Comparison of ENCODE assay signal across 8 cellular contexts in genomic region chr9:126914458-126915280, GRCh38. TPM values are rescaled to one million over a fixed set of nuclear protein-coding genes. Genes with fewer than 3 reads are reported as not detected.
DNase-seq lines count a peak whose midpoint lies in the region; ATAC-seq and TF ChIP-seq lines count a peak whose summit lies in the region.

TSS of gene RALGPS1 (plus strand) at chr9:126914782. CDS start at chr9:126962290, 47,508 bp downstream.

- peak; percentile 81 for DNase-seq in NCI-H1694 (lab: John Stamatoyannopoulos, UW)
- DNase-seq in T-helper 1 cell = peak; percentile 73 to 92 (median 81)
- DNase-seq in amygdala (lab: John Stamatoyannopoulos, UW) = peak; percentile 47 to 98 (median 92)
- DNase-seq in left ventricle myocardium inferior = peak; percentile 96
- DNase-seq in posterior vena cava (ENCODE audit: low spot score) = peak; percentile 97
- peak; percentile 97 to 98 for DNase-seq in upper lobe of left lung

- ATAC-seq in GM18498 (IDR thresholded peaks at IDR 0.05; ENCODE audit: unreplicated experiment) (peak; percentile 98), HG02885 (IDR thresholded peaks at IDR 0.05; ENCODE audit: poor library complexity, unreplicated experiment) (peak; percentile 96), upper lobe of left lung (ENCODE audit: low FRiP score in 2 of 2) (peak; percentile 98 to 100)

- TF ChIP-seq EP300 in upper lobe of left lung (IDR thresholded peaks at IDR 0.05) = no peak

- intact Hi-C loops in left ventricle myocardium inferior (cut with micrococcal nuclease) (no loop called here), posterior vena cava (cut with DNase I) (no loop called here)

- 0 to 1% methylated on average over 5 to 52 of the region's 105 CpGs for WGBS in upper lobe of left lung, 2 donors

- H3K36me3 ChIP-seq in left ventricle myocardium inferior = no peaks in the 10 kb centered on the region
- H3K36me3 ChIP-seq in upper lobe of left lung = no peaks in the 10 kb centered on the region

- H3K9me3 ChIP-seq in left ventricle myocardium inferior (replicated peaks) (no peaks in the 10 kb centered on the region), upper lobe of left lung (no peaks in the 10 kb centered on the region)

- no peaks in the 10 kb centered on the region for H3K27me3 ChIP-seq in left ventricle myocardium inferior (ENCODE audit: low read depth)
- H3K27me3 ChIP-seq in upper lobe of left lung = no peaks in the 10 kb centered on the region

- H3K4me3 ChIP-seq in left ventricle myocardium inferior (peak within 1 kb of the TSS; percentile 68), upper lobe of left lung (peak within 1 kb of the TSS; percentile 32 to 86 (median 74))

- H3K27ac ChIP-seq in left ventricle myocardium inferior (replicated peaks) (peak within 1 kb of the TSS; percentile 87), upper lobe of left lung (peak within 1 kb of the TSS; percentile 68 to 90 (median 80))

- TF ChIP-seq POLR2A in upper lobe of left lung (IDR thresholded peaks at IDR 0.05) = peak in 1 of 4 donors; percentile 72

- H3K4me1 ChIP-seq in left ventricle myocardium inferior (peaks cover 12% of the 10 kb centered on the region), upper lobe of left lung (peaks cover 8 to 15% (median 11%) of the 10 kb centered on the region in 4 donors)

- TF ChIP-seq CTCF in left ventricle myocardium inferior (IDR thresholded peaks at IDR 0.05; ENCODE audit: borderline replicate concordance) (no peak), upper lobe of left lung (IDR thresholded peaks at IDR 0.05) (peak in 2 of 6 experiments; percentile 16 to 32)

RNA-seq across cellular contexts. Expression of gene RALGPS1, which starts in this region (rescaled TPM):
- total RNA-seq in left ventricle myocardium inferior (18.9 TPM), posterior vena cava (1 to 10 TPM; 6.4 to 7.8 TPM), upper lobe of left lung (10 to 100 TPM; 12.3 to 52.4 (median 17.1) TPM)

Comparison
In these comparisons a context has a peak if more than half of its experiments do, and no peak if none do; other contexts are left out.
1. Peak in every context shown above with its lines: DNase-seq, ATAC-seq, H3K4me3 ChIP-seq and H3K27ac ChIP-seq.